In genomic region chr4:88522702-88523324, GRCh38 we compare ENCODE assay signal across 8 cellular contexts. TPM values are rescaled to one million over a fixed set of nuclear protein-coding genes. Genes with fewer than 3 reads are reported as not detected.
A peak's percentile ranks its signal among the peaks of the same experiment; 100 is the strongest.
DNase-seq lines count a peak whose midpoint lies in the region; ATAC-seq, FAIRE-seq and TF ChIP-seq lines count a peak whose summit lies in the region.

No MANE protein-coding gene starts in this region.

- peaks cover 7% of the 10 kb centered on the region; the same call in 1 of the 2 replicates for H3K36me3 ChIP-seq in ES-I3 (ENCODE audit: insufficient read depth, low read length)
- peaks cover 0 to 15% of the 10 kb centered on the region in 2 donors for H3K36me3 ChIP-seq in kidney (ENCODE audit: control insufficient read depth in 1 of 2, insufficient read depth in 2 of 2, low read length in 2 of 2)

- peak; percentile 23 for ATAC-seq in HG03432 (IDR thresholded peaks at IDR 0.05; ENCODE audit: unreplicated experiment)
- ATAC-seq in GM19397 (IDR thresholded peaks at IDR 0.05; ENCODE audit: unreplicated experiment): no peak

- TF ChIP-seq POLR2A in H54 (IDR thresholded peaks at IDR 0.05; ENCODE audit: low read depth, low read length): no peak

- TF ChIP-seq CTCF in kidney (IDR thresholded peaks at IDR 0.05; ENCODE audit: borderline replicate concordance, extremely low read depth, insufficient read depth): no peak

- H3K9me3 ChIP-seq in ES-I3 (ENCODE audit: control insufficient read depth, insufficient read depth, low read length): no peaks in the 10 kb centered on the region
- H3K9me3 ChIP-seq in kidney (ENCODE audit: control insufficient read depth in 1 of 2, low read length in 2 of 2): no peaks in the 10 kb centered on the region

- FAIRE-seq in kidney (lab: Jason Lieb, UNC) (no peak), H54 (lab: Jason Lieb, UNC) (no peak)

- peak in 3 of 5 experiments; percentile 6 to 36 (median 15) for DNase-seq in T-helper 2 cell
- peak in 11 of 61 donors; percentile 12 to 50 (median 36) for DNase-seq in caudate nucleus (lab: John Stamatoyannopoulos, UW)
- peak; percentile 74 for DNase-seq in kidney
- peak; percentile 41 for DNase-seq in stimulated activated CD4-positive, alpha-beta T cell treated with anti-CD3 and anti-CD28 coated beads, Interleukin-12 subunit alpha, Interleukin-12 subunit beta, amount 100 ng/mL, for 4 hours
- DNase-seq in H54 (ENCODE audit: insufficient read length, low spot score): no peak

- H3K4me1 ChIP-seq in ES-I3 (ENCODE audit: insufficient read depth, low read length): 0 out of 2 replicates have a peak, but pooled peaks cover 6% of the 10 kb centered on the region
- peaks cover 3 to 7% of the 10 kb centered on the region in 2 donors for H3K4me1 ChIP-seq in kidney (ENCODE audit: control insufficient read depth in 1 of 2, insufficient read depth in 1 of 2, low read depth in 1 of 2, low read length in 2 of 2)

- peak overlapping the region; percentile 94 for H3K9ac ChIP-seq in ES-I3 (ENCODE audit: low read depth, low read length)
- H3K9ac ChIP-seq in kidney (ENCODE audit: low read length in 2 of 2): peak overlapping the region; percentile 35 to 91

- intact Hi-C loops in kidney (cut with DNase I): no loop called here

- H3K27ac ChIP-seq in caudate nucleus (ENCODE audit: low read depth, low read length) (peak overlapping the region; percentile 83), kidney (ENCODE audit: low read depth in 2 of 2, low read length in 2 of 2) (peak overlapping the region; percentile 85 to 88)

- H3K4me3 ChIP-seq in kidney (ENCODE audit: low read length in 2 of 2): peak overlapping the region; percentile 83 to 88

RNA-seq across cellular contexts. Expression of gene PYURF, which starts 0.8 kb away (rescaled TPM):
- total RNA-seq in kidney: 63.0 TPM
- polyA plus RNA-seq in kidney (ENCODE audit: insufficient read depth, low read depth, low replicate concordance): 105 TPM
